Comparison of ENCODE assay signal across 14 cellular contexts in genomic region chr17:36529121-36529520, GRCh38. TPM values are rescaled to one million over a fixed set of nuclear protein-coding genes. Genes with fewer than 3 reads are reported as not detected.
DNase-seq lines count a peak whose midpoint lies in the region; ATAC-seq and TF ChIP-seq lines count a peak whose summit lies in the region.
"Had no signal": no experiment of that assay in that cellular context is flagged by ENCODE, and none has a peak within 500 bp of the region (broad histone marks: within the 10 kb centered on the region; RNA-seq: fewer than 3 reads in every experiment).

No MANE protein-coding gene starts in this region.

- POLR2A ChIA-PET in HCT116 (lab: Charles Lee): no interaction called here

- CTCF ChIA-PET in HCT116 (lab: Charles Lee): no interaction called here

- H3K4me1 ChIP-seq in HCT116 (ENCODE audit: control insufficient read depth in 1 of 2, insufficient read depth in 2 of 2, low read length in 2 of 2) (peaks cover 8 to 20% of the 10 kb centered on the region in 2 experiments), adipocyte (ENCODE audit: control insufficient read depth, insufficient read depth, low read length) (peaks cover 11% of the 10 kb centered on the region), body of pancreas (peaks cover 8% of the 10 kb centered on the region)

- no peaks in the 10 kb centered on the region for H4K20me1 ChIP-seq in HCT116 (ENCODE audit: insufficient read depth)

- TF ChIP-seq POLR2A in HCT116 (IDR thresholded peaks at IDR 0.05; ENCODE audit: borderline replicate concordance, extremely low read depth, insufficient read depth, insufficient read length): no peak
- no peak for TF ChIP-seq POLR2A in body of pancreas (IDR thresholded peaks at IDR 0.05)

- no peak overlapping the region for H2AFZ ChIP-seq in HCT116 (ENCODE audit: low read depth, low read length, poor library complexity, severe bottlenecking)

- H3K79me2 ChIP-seq in HCT116 (ENCODE audit: insufficient read depth, low read length): peaks cover 67% of the 10 kb centered on the region

- H3K36me3 ChIP-seq in HCT116 (ENCODE audit: control insufficient read depth in 1 of 2, insufficient read depth in 2 of 2, low read length in 2 of 2): peaks cover 46 to 76% of the 10 kb centered on the region in 2 experiments
- H3K36me3 ChIP-seq in adipocyte (ENCODE audit: control insufficient read depth, insufficient read depth, low read length, severe bottlenecking): peaks cover 56% of the 10 kb centered on the region
- H3K36me3 ChIP-seq in body of pancreas (replicated peaks in 1 of 2; ENCODE audit: insufficient read depth in 1 of 2, low read depth in 2 of 2): peaks cover 0 to 12% of the 10 kb centered on the region in 2 donors

- TF ChIP-seq RAD21 in HCT116 (IDR thresholded peaks at IDR 0.05; ENCODE audit: low read depth): no peak

- TF ChIP-seq CTCF in AG10803 (conservative IDR thresholded peaks at IDR 0.05; ENCODE audit: low read length) (no peak), HCT116 (IDR thresholded peaks at IDR 0.05 in 2 of 3, conservative IDR thresholded peaks at IDR 0.05 in 1 of 3; ENCODE audit: borderline replicate concordance in 1 of 3, insufficient read depth in 1 of 3, low read depth in 2 of 3, low read length in 2 of 3) (no peak), GM20000 (IDR thresholded peaks at IDR 0.05; ENCODE audit: extremely low read depth, missing control alignments) (no peak), body of pancreas (IDR thresholded peaks at IDR 0.05) (no peak)

- H3K9ac ChIP-seq in HCT116 (ENCODE audit: low read length) (no peak overlapping the region), adipocyte (ENCODE audit: low read length) (no peak overlapping the region)

- no peak overlapping the region for H3K27ac ChIP-seq in HCT116 (ENCODE audit: low read depth, low read length)
- no peak overlapping the region for H3K27ac ChIP-seq in body of pancreas
- H3K27ac ChIP-seq: prostate gland had no signal

- no peaks in the 10 kb centered on the region for H3K9me2 ChIP-seq in HCT116 (ENCODE audit: insufficient read depth)

- H3K27me3 ChIP-seq in HCT116 (ENCODE audit: insufficient read depth, low read length): no peaks in the 10 kb centered on the region
- no peaks in the 10 kb centered on the region for H3K27me3 ChIP-seq in adipocyte (replicated peaks; ENCODE audit: control insufficient read depth, insufficient read depth, low read length)
- H3K27me3 ChIP-seq in body of pancreas: no peaks in the 10 kb centered on the region

- H3K9me3 ChIP-seq in HCT116 (ENCODE audit: control insufficient read depth in 1 of 2, insufficient read depth in 1 of 2, low read depth in 1 of 2, low read length in 2 of 2) (no peaks in the 10 kb centered on the region), adipocyte (ENCODE audit: control insufficient read depth, low read length) (no peaks in the 10 kb centered on the region), body of pancreas (no peaks in the 10 kb centered on the region)
- H3K9me3 ChIP-seq: prostate gland had no signal

- intact Hi-C loops in HCT116 (cut with micrococcal nuclease) (no loop called here), body of pancreas (cut with DNase I) (no loop called here)

- BruUV-seq in HCT116 (replicated peaks; lab: Mats Ljungman, UMichigan): no TSS peak

- ATAC-seq in HCT116 (no peak), body of pancreas (no peak)

- H3K4me2 ChIP-seq in HCT116 (ENCODE audit: low read length): no peak overlapping the region

- peak; percentile 44 for DNase-seq in AG10803 (ENCODE audit: low read depth)
- no peak for DNase-seq in HCT116 (ENCODE audit: low read depth, low spot score)
- DNase-seq in adipocyte (ENCODE audit: low read depth): peak; percentile 10
- peak; percentile 57 for DNase-seq in islet precursor cell
- DNase-seq in GM20000 (ENCODE audit: low spot score): no peak
- DNase-seq in body of pancreas: no peak
- no peak for DNase-seq in activated gamma-delta T cell (lab: John Stamatoyannopoulos, UW)
- DNase-seq in HT-29 (ENCODE audit: low spot score): no peak
- DNase-seq: activated CD8-positive, alpha-beta memory T cell treated with anti-CD3 and anti-CD28 coated beads, Interleukin-2, amount 50 U/mL, for 4 hours; aorta; CD8-positive, alpha-beta memory T cell; midbrain; NCI-H345 had no signal

- H3K4me3 ChIP-seq in AG10803 (ENCODE audit: low read length) (no peak overlapping the region), HCT116 (replicated peaks in 1 of 2; ENCODE audit: low read depth in 1 of 2, low read length in 2 of 2) (no peak overlapping the region), adipocyte (ENCODE audit: low read length) (no peak overlapping the region), body of pancreas (no peak overlapping the region)
- H3K4me3 ChIP-seq: prostate gland had no signal

- RAD21 ChIA-PET in HCT116 (lab: Charles Lee; ENCODE audit: low non-redundant PET in 1 of 2, low total read pairs in 2 of 2, uncharacterized antibody in 2 of 2, unreplicated experiment in 2 of 2): no interaction called here

TF ChIP-seq in HCT116, 20 proteins besides CTCF, POLR2A, EP300 and RAD21:
- TF ChIP-seq CBX3 (IDR thresholded peaks at IDR 0.05; ENCODE audit: low read depth) (no peak), JUND (IDR thresholded peaks at IDR 0.05) (0 out of 2 replicates have a peak, but pooled peaks have one; percentile 9), POLR2AphosphoS5 (IDR thresholded peaks at IDR 0.05; ENCODE audit: low read depth, low read length) (no peak), EZH2 (IDR thresholded peaks at IDR 0.05) (no peak), REST (IDR thresholded peaks at IDR 0.05; ENCODE audit: low read depth) (no peak), FOSL1 (IDR thresholded peaks at IDR 0.05; ENCODE audit: low read depth) (no peak)

RNA-seq across cellular contexts. Expression of gene MYO19, which starts 5.5 kb away (rescaled TPM):
- total RNA-seq in HCT116 (2021; ENCODE audit: unreplicated experiment): 167 TPM
- 103 and 104 TPM in 2 replicates for polyA plus RNA-seq in HCT116 (2012)
- total RNA-seq in body of pancreas: 10 to 100 TPM; 37.4 to 78.1 TPM
- total RNA-seq in HT-29 (2014; rRNA removed; shearing (Covaris generic)): 398 and 436 TPM in 2 replicates

RNA-seq across cellular contexts. Expression of gene PIGW, which starts 5.7 kb away (rescaled TPM):
- 16.4 TPM for total RNA-seq in HCT116 (2021; ENCODE audit: unreplicated experiment)
- 2.7 and 4.5 TPM in 2 replicates for polyA plus RNA-seq in HCT116 (2012)
- 1 to 10 TPM; 2.6 TPM for total RNA-seq in body of pancreas
- 25.7 and 25.9 TPM in 2 replicates for total RNA-seq in HT-29 (2014; rRNA removed; shearing (Covaris generic))

RNA-seq across cellular contexts. Expression of gene GGNBP2, which starts 15.6 kb away (rescaled TPM):
- total RNA-seq in HCT116 (2021; ENCODE audit: unreplicated experiment) (58.2 TPM), body of pancreas (10 to 100 TPM; 36.3 to 43.8 TPM)
- 59.0 and 65.3 TPM in 2 replicates for polyA plus RNA-seq in HCT116 (2012)
- 54.1 and 55.1 TPM in 2 replicates for total RNA-seq in HT-29 (2014; rRNA removed; shearing (Covaris generic))

RNA-seq across cellular contexts. Expression of gene ZNHIT3, which starts 42.6 kb away (rescaled TPM):
- total RNA-seq in HCT116 (2021; ENCODE audit: unreplicated experiment): 33.9 TPM
- 38.5 and 44.5 TPM in 2 replicates for polyA plus RNA-seq in HCT116 (2012)
- 10 to 100 TPM; 21.1 to 32.4 TPM for total RNA-seq in body of pancreas
- total RNA-seq in HT-29 (2014; rRNA removed; shearing (Covaris generic)): 37.2 and 37.9 TPM in 2 replicates

Comparison
In these comparisons a context has a peak if more than half of its experiments do, and no peak if none do; other contexts are left out.
1. DNase-seq: peak in AG10803 (single experiment), adipocyte (single experiment) and islet precursor cell (single experiment); none in HCT116 (single experiment), GM20000 (single experiment), body of pancreas (0 of 4), activated gamma-delta T cell (single experiment) and HT-29 (single experiment).